Comparison of ENCODE assay signal across 22 cellular contexts in the genomic region with DNA sequence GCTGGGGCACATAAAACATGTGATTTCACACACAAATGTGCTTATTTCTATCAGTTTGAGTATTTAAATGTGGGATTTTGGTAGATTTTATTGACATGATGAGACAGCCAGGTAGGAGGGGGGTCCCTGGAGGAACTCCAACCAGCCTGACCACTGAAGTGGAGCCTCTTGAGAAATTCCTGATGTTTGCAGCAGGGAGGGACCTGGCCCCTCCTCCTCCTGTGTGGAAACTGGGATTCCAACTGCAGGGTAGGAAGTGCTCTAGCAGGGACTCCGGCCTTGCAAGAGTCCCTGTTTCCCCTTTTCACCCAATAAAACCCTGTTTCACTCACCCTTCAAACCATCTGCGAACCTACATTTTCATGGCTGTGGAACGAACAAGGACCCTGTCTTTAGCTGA.
DNase-seq lines count a peak whose midpoint lies in the region; ATAC-seq and TF ChIP-seq lines count a peak whose summit lies in the region.
"Had no signal": no experiment of that assay in that cellular context is flagged by ENCODE, and none has a peak within 500 bp of the region (broad histone marks: within the 10 kb centered on the region; RNA-seq: fewer than 3 reads in every experiment).

No MANE protein-coding gene starts in this region.

- H3K79me2 ChIP-seq in H9 (ENCODE audit: insufficient read depth, low read length) (no peaks in the 10 kb centered on the region), mesendoderm (ENCODE audit: control insufficient read depth, insufficient read depth, low read length) (no peaks in the 10 kb centered on the region)

- no peaks in the 10 kb centered on the region for H4K20me1 ChIP-seq in H9 (ENCODE audit: control insufficient read depth, insufficient read depth, insufficient read length)
- H4K20me1 ChIP-seq: BLaER1 had no signal

- H2BK120ac ChIP-seq in H9 (ENCODE audit: low read depth, low read length, poor library complexity, severe bottlenecking) (no peak overlapping the region), mesendoderm (ENCODE audit: low read depth, low read length) (no peak overlapping the region)

- DNase-seq in ELF-1 (ENCODE audit: low read depth, low spot score) (peak; percentile 3), H9 (peak; percentile 41), endodermal cell (peak; percentile 64), mesendoderm (peak; percentile 67), SW 1271 (lab: John Stamatoyannopoulos, UW) (no peak), RKO (ENCODE audit: low spot score) (no peak)
- DNase-seq: CD4-positive, CD25-positive, alpha-beta regulatory T cell; DMS53; GOT3; NCI-H1092 treated with DMSO at 0.1 percent for 48 hours; NCI-H1436; NCI-H187; NCI-H2081 treated with DMSO at 0.1 percent for 48 hours; NCI-H524; NCI-H774; PC-9; Right ventricle myocardium superior; RPMI8226 had no signal

- H3K27ac Mint-ChIP-seq in H9 (no peak overlapping the region), endodermal cell (no peak overlapping the region)
- H3K27ac Mint-ChIP-seq: CD4-positive, CD25-positive, alpha-beta regulatory T cell had no signal

- H3K9ac ChIP-seq in H9 (ENCODE audit: extremely low read depth, insufficient read length, low read length) (no peak overlapping the region), endodermal cell (ENCODE audit: extremely low read depth, low read length, poor library complexity, severe bottlenecking) (no peak overlapping the region), mesendoderm (ENCODE audit: low read length) (no peak overlapping the region)
- H3K9ac ChIP-seq: BLaER1 had no signal

- no peak overlapping the region for H3K23ac ChIP-seq in H9 (ENCODE audit: insufficient read length, low read depth, low read length)
- no peak overlapping the region for H3K23ac ChIP-seq in mesendoderm (ENCODE audit: low read length)

- no peak overlapping the region for H2BK20ac ChIP-seq in H9 (ENCODE audit: low read depth, low read length, poor library complexity, severe bottlenecking)

- no peak overlapping the region for H2AK5ac ChIP-seq in H9 (ENCODE audit: insufficient read length, low read length)
- H2AK5ac ChIP-seq in mesendoderm (ENCODE audit: low read length), result no peak overlapping the region

- no peak overlapping the region for H3K14ac ChIP-seq in H9 (ENCODE audit: insufficient read depth, low read length)

- H3K18ac ChIP-seq in H9 (ENCODE audit: insufficient read length, low read depth, low read length) (no peak overlapping the region), mesendoderm (ENCODE audit: low read length) (no peak overlapping the region)

- no peak overlapping the region for H3K4ac ChIP-seq in H9 (ENCODE audit: low read depth, low read length)
- no peak overlapping the region for H3K4ac ChIP-seq in mesendoderm (ENCODE audit: low read depth, low read length)

- no peak overlapping the region for H2BK12ac ChIP-seq in H9 (ENCODE audit: insufficient read length, low read depth, low read length)

- H2AFZ ChIP-seq in H9 (ENCODE audit: low read length), result no peak overlapping the region
- H2AFZ ChIP-seq: PC-9 had no signal

- H3K79me1 ChIP-seq in H9 (ENCODE audit: insufficient read depth, low read depth, low read length, poor library complexity, severe bottlenecking) (no peaks in the 10 kb centered on the region), mesendoderm (ENCODE audit: low read length) (no peaks in the 10 kb centered on the region)

- H3K4me3 Mint-ChIP-seq in H9 (no peak overlapping the region; a peak in 1 of 5 replicates), endodermal cell (no peak overlapping the region)
- H3K4me3 Mint-ChIP-seq: CD4-positive, CD25-positive, alpha-beta regulatory T cell had no signal

- H3K27me3 ChIP-seq in H9 (ENCODE audit: insufficient read depth, low read length) (no peaks in the 10 kb centered on the region), endodermal cell (ENCODE audit: control insufficient read depth, insufficient read depth, low read length, poor library complexity, severe bottlenecking) (no peaks in the 10 kb centered on the region), mesendoderm (ENCODE audit: insufficient read depth, low read length, poor library complexity) (no peaks in the 10 kb centered on the region)
- H3K27me3 ChIP-seq: BLaER1 had no signal

- H2BK5ac ChIP-seq in H9 (ENCODE audit: insufficient read length, low read length) (no peak overlapping the region), mesendoderm (ENCODE audit: low read length) (no peak overlapping the region)

- TF ChIP-seq CTCF in H9 (conservative IDR thresholded peaks at IDR 0.05) (no peak), endodermal cell (conservative IDR thresholded peaks at IDR 0.05) (no peak)

- H3K56ac ChIP-seq in H9 (ENCODE audit: insufficient read length, low read depth, low read length) (no peak overlapping the region), mesendoderm (ENCODE audit: low read length) (no peak overlapping the region)

- H3K27me3 Mint-ChIP-seq in H9 (ENCODE audit: low read depth) (no peaks in the 10 kb centered on the region; the same call in 1 of the 2 replicates), endodermal cell (ENCODE audit: insufficient read depth) (no peaks in the 10 kb centered on the region)
- H3K27me3 Mint-ChIP-seq: CD4-positive, CD25-positive, alpha-beta regulatory T cell had no signal

- no peaks in the 10 kb centered on the region for H3K23me2 ChIP-seq in H9 (ENCODE audit: insufficient read length, low read depth, low read length, poor library complexity, severe bottlenecking)

- H3K4me2 ChIP-seq in H9 (ENCODE audit: insufficient read depth, insufficient read length, low read length) (no peak overlapping the region), mesendoderm (ENCODE audit: low read length) (no peak overlapping the region)
- H3K4me2 ChIP-seq: BLaER1, PC-9 had no signal

- H4K8ac ChIP-seq in H9 (replicated peaks; ENCODE audit: insufficient read length, low read depth, low read length) (no peak overlapping the region), mesendoderm (ENCODE audit: low read depth, low read length) (no peak overlapping the region)

- H3K9me3 ChIP-seq in H9 (ENCODE audit: control insufficient read depth, low read depth, low read length), result no peaks in the 10 kb centered on the region
- no peaks in the 10 kb centered on the region for H3K9me3 ChIP-seq in endodermal cell (ENCODE audit: control insufficient read depth, low read length)
- H3K9me3 ChIP-seq: BLaER1 had no signal

- H4K91ac ChIP-seq in H9 (ENCODE audit: insufficient read length, low read depth, low read length), result no peak overlapping the region

- no peak overlapping the region for H3K27ac ChIP-seq in H9 (ENCODE audit: insufficient read length, low read depth, low read length)
- H3K27ac ChIP-seq in endodermal cell (ENCODE audit: low read depth, low read length), result no peak overlapping the region
- no peak overlapping the region for H3K27ac ChIP-seq in mesendoderm (ENCODE audit: low read depth, low read length)
- H3K27ac ChIP-seq: BLaER1, PC-9, SK-N-MC had no signal

- peaks cover 3 to 6% of the 10 kb centered on the region in 2 experiments; a peak in 3 of 4 replicates for H3K4me1 Mint-ChIP-seq in H9
- H3K4me1 Mint-ChIP-seq in endodermal cell, result peaks cover 5% of the 10 kb centered on the region
- H3K4me1 Mint-ChIP-seq: CD4-positive, CD25-positive, alpha-beta regulatory T cell had no signal

- H3K4me1 ChIP-seq in H9 (ENCODE audit: insufficient read depth, low read length) (no peaks in the 10 kb centered on the region), endodermal cell (ENCODE audit: control insufficient read depth, insufficient read depth, low read length) (no peaks in the 10 kb centered on the region), mesendoderm (ENCODE audit: control insufficient read depth, low read depth, low read length) (no peaks in the 10 kb centered on the region)

- H3T11ph ChIP-seq in H9 (ENCODE audit: low read length), result no peak overlapping the region

- H4K5ac ChIP-seq in H9 (ENCODE audit: insufficient read length, low read depth, low read length) (no peak overlapping the region), mesendoderm (ENCODE audit: low read length) (no peak overlapping the region)

- ATAC-seq in GM19351 (IDR thresholded peaks at IDR 0.05; ENCODE audit: unreplicated experiment), result no peak
- ATAC-seq: GM12878 had no signal

- H3K9me3 Mint-ChIP-seq in H9 (peaks cover 2% of the 10 kb centered on the region in 2 experiments; a peak in 2 of 5 replicates), endodermal cell (no peaks in the 10 kb centered on the region)

- H3K4me3 ChIP-seq in endodermal cell (ENCODE audit: low read length), result no peak overlapping the region
- H3K4me3 ChIP-seq in mesendoderm (ENCODE audit: low read length), result no peak overlapping the region
- H3K4me3 ChIP-seq: BLaER1, GM12878, PC-9, SK-N-MC had no signal

- WGBS in H9 (ENCODE audit: extremely low coverage, insufficient read length, low lambda C conversion rate), result no CpG with 5 or more reads among the region's 3 CpGs
- WGBS in endodermal cell (ENCODE audit: insufficient coverage in 1 of 2, insufficient read length in 1 of 2), 2 experiments, result 67 to 91% methylated on average over 1 to 3 of the region's 3 CpGs
- WGBS in mesendoderm (ENCODE audit: extremely low coverage, insufficient coverage, low lambda C conversion rate), result no CpG with 5 or more reads among the region's 3 CpGs

- no peaks in the 10 kb centered on the region; a peak in 1 of 7 replicates for H3K36me3 Mint-ChIP-seq in H9 (ENCODE audit: insufficient read depth in 1 of 3, low read depth in 3 of 3)
- H3K36me3 Mint-ChIP-seq in endodermal cell (ENCODE audit: low read depth), result no peaks in the 10 kb centered on the region
- H3K36me3 Mint-ChIP-seq: CD4-positive, CD25-positive, alpha-beta regulatory T cell had no signal

- H3K36me3 ChIP-seq in endodermal cell (ENCODE audit: control insufficient read depth, insufficient read depth, low read length) (no peaks in the 10 kb centered on the region), mesendoderm (ENCODE audit: control insufficient read depth, insufficient read depth, low read length) (no peaks in the 10 kb centered on the region)
- H3K36me3 ChIP-seq: BLaER1 had no signal

- H2BK15ac ChIP-seq in H9 (ENCODE audit: low read depth, low read length), result no peak overlapping the region
- no peak overlapping the region for H2BK15ac ChIP-seq in mesendoderm (replicated peaks; ENCODE audit: low read depth)

Comparison
In these comparisons a context has a peak if more than half of its experiments do, and no peak if none do; other contexts are left out.
1. DNase-seq: peak in ELF-1 (single experiment), H9 (single experiment), endodermal cell (single experiment) and mesendoderm (single experiment); none in SW 1271 (0 of 2) and RKO (single experiment).